In the genomic region with DNA sequence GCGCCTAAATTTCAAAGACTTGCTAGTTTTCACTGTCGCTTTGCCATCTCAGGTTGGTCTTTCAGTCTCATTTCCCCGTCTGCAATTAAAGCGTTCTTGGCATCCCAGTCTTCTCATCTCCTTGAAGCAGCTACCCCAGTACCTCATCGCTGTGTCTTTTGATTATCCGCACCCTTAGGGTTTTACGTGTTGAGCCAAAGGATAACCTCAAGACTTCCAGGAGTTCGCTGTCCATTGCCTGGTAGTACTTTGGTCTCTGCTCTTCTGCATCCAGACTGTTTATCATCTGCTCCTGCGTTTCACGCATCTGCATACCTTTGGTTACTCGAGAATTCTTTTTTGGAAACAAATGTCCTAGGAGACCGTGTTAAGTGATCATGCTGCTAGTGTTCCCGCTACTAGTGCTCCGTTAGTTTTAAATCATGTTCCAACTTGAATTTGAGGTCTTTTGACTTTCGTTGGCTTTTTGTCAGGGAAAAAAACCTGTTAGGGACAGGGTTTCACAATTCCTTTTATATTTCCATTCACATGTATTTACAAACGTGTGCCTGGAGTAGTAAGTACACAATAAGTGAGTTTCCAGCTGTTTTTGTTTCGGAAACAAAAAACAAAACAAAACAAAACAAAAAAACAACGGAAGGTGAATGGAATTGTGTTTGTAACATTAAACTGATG, we compare ENCODE assay signal across 8 cellular contexts. TPM values are rescaled to one million over a fixed set of nuclear protein-coding genes. Genes with fewer than 3 reads are reported as not detected.
DNase-seq lines count a peak whose midpoint lies in the region; ATAC-seq and TF ChIP-seq lines count a peak whose summit lies in the region.

No MANE protein-coding gene starts in this region.

- H3K36me3 Mint-ChIP-seq in Calu3 (ENCODE audit: insufficient read depth, unreplicated experiment): peaks cover 35% of the 10 kb centered on the region
- peaks cover 15% of the 10 kb centered on the region for H3K36me3 Mint-ChIP-seq in activated CD8-positive, alpha-beta T cell treated with anti-CD3 and anti-CD28 coated beads for 36 hours (ENCODE audit: low read depth)

- DNase-seq in Calu3 (no peak), heart left ventricle (no peak), pons (ENCODE audit: low spot score) (peak; percentile 58), UCSD-AML1 (lab: John Stamatoyannopoulos, UW; ENCODE audit: unreplicated experiment) (no peak), NCI-H2196 treated with DMSO at 0.1 percent for 48 hours (lab: John Stamatoyannopoulos, UW; ENCODE audit: unreplicated experiment) (no peak)
- DNase-seq in activated CD8-positive, alpha-beta T cell treated with anti-CD3 and anti-CD28 coated beads for 36 hours: peak; percentile 6

- WGBS in heart left ventricle, 4 donors: 7 to 9% (median 8%) methylated on average over 18 of the region's 18 CpGs

- peaks cover 21% of the 10 kb centered on the region for H3K4me1 Mint-ChIP-seq in Calu3 (ENCODE audit: low read depth, unreplicated experiment)
- peaks cover 41% of the 10 kb centered on the region for H3K4me1 Mint-ChIP-seq in activated CD8-positive, alpha-beta T cell treated with anti-CD3 and anti-CD28 coated beads for 36 hours (ENCODE audit: low read depth)

- BruUV-seq in Calu3 (replicated peaks; lab: Mats Ljungman, UMichigan): TSS peak; percentile 64

- ATAC-seq in HG03439 (IDR thresholded peaks at IDR 0.05; ENCODE audit: unreplicated experiment) (peak; percentile 4), heart left ventricle (peak in 2 of 4 donors; percentile 6 to 9), GM18858 (IDR thresholded peaks at IDR 0.05; ENCODE audit: unreplicated experiment) (no peak)
- no peak for ATAC-seq in activated CD8-positive, alpha-beta T cell treated with anti-CD3 and anti-CD28 coated beads for 36 hours

- no peak for TF ChIP-seq CTCF in Calu3 (IDR thresholded peaks at IDR 0.05; ENCODE audit: unreplicated experiment)
- TF ChIP-seq CTCF in activated CD8-positive, alpha-beta T cell treated with anti-CD3 and anti-CD28 coated beads for 36 hours (IDR thresholded peaks at IDR 0.05): no peak
- no peak for TF ChIP-seq CTCF in heart left ventricle (IDR thresholded peaks at IDR 0.05)

- peaks cover 0 to 48% (median 37%) of the 10 kb centered on the region in 12 donors for H3K4me1 ChIP-seq in heart left ventricle

- peak overlapping the region; percentile 69 to 95 (median 90) for H3K27ac ChIP-seq in heart left ventricle

- H3K4me3 Mint-ChIP-seq in Calu3 (ENCODE audit: low read depth, unreplicated experiment): peak overlapping the region; percentile 83
- peak overlapping the region; percentile 99 for H3K4me3 Mint-ChIP-seq in activated CD8-positive, alpha-beta T cell treated with anti-CD3 and anti-CD28 coated beads for 36 hours

- intact Hi-C loops in Calu3 (cut with micrococcal nuclease; ENCODE audit: unreplicated experiment) (no loop called here), heart left ventricle (cut with DNase I) (loop anchor here in 3 of 10 donors (2.0 to 5.0 kb wide), 5 partner anchors 34 to 51 kb away; a partner anchor contains a TSS)
- intact Hi-C loops in activated CD8-positive, alpha-beta T cell treated with anti-CD3 and anti-CD28 coated beads for 36 hours (cut with micrococcal nuclease): no loop called here

- CTCF ChIA-PET in Calu3 (lab: Charles Lee): interaction anchor here (1.3 kb wide), 1 partner anchor 12 kb away, joined by 3 read pairs; no protein-coding TSS in a partner anchor
- CTCF ChIA-PET in activated CD8-positive, alpha-beta T cell treated with anti-CD3 and anti-CD28 coated beads for 36 hours (lab: Charles Lee): interaction anchor here (1.0 to 1.9 kb wide), 4 partner anchors 12 to 38 kb away, joined by 3 to 9 read pairs (median 4); no protein-coding TSS in a partner anchor

- H3K4me3 ChIP-seq in heart left ventricle: peak overlapping the region; percentile 74 to 99 (median 86)

- TF ChIP-seq POLR2A in heart left ventricle (IDR thresholded peaks at IDR 0.05): no peak

- peaks cover 0 to 34% (median 18%) of the 10 kb centered on the region in 9 donors for H3K36me3 ChIP-seq in heart left ventricle

- no peaks in the 10 kb centered on the region for H3K9me3 ChIP-seq in heart left ventricle

- POLR2A ChIA-PET in activated CD8-positive, alpha-beta T cell treated with anti-CD3 and anti-CD28 coated beads for 36 hours (lab: Charles Lee): interaction anchor here (1.3 to 3.1 kb wide), 5 partner anchors 10 to 37 kb away, joined by 4 to 27 read pairs (median 8); a partner anchor contains a TSS

- peak overlapping the region; percentile 86 for H3K27ac Mint-ChIP-seq in Calu3 (ENCODE audit: unreplicated experiment)
- peak overlapping the region; percentile 92 for H3K27ac Mint-ChIP-seq in activated CD8-positive, alpha-beta T cell treated with anti-CD3 and anti-CD28 coated beads for 36 hours

- no peaks in the 10 kb centered on the region for H3K27me3 ChIP-seq in heart left ventricle

- H3K9me3 Mint-ChIP-seq in Calu3 (ENCODE audit: low read depth, unreplicated experiment): no peaks in the 10 kb centered on the region
- H3K9me3 Mint-ChIP-seq in activated CD8-positive, alpha-beta T cell treated with anti-CD3 and anti-CD28 coated beads for 36 hours: no peaks in the 10 kb centered on the region

- H3K27me3 Mint-ChIP-seq in Calu3 (ENCODE audit: unreplicated experiment): no peaks in the 10 kb centered on the region
- H3K27me3 Mint-ChIP-seq in activated CD8-positive, alpha-beta T cell treated with anti-CD3 and anti-CD28 coated beads for 36 hours: no peaks in the 10 kb centered on the region

RNA-seq across cellular contexts. Expression of a gene that starts 0.9 kb away (rescaled TPM):
- total RNA-seq in Calu3 (2022): 55.7 and 57.9 TPM in 2 replicates
- total RNA-seq in activated CD8-positive, alpha-beta T cell treated with anti-CD3 and anti-CD28 coated beads for 36 hours: 10 to 100 TPM; 19.8 to 22.0 TPM
- total RNA-seq in heart left ventricle: 10 to 100 TPM; 22.0 to 62.2 (median 45.1) TPM
- polyA plus RNA-seq in heart left ventricle: 10 to 100 TPM; 11.8 to 18.0 TPM

RNA-seq across cellular contexts. Expression of a gene that starts 10.4 kb away (rescaled TPM):
- total RNA-seq in Calu3 (2022): 5.8 and 6.7 TPM in 2 replicates
- total RNA-seq in activated CD8-positive, alpha-beta T cell treated with anti-CD3 and anti-CD28 coated beads for 36 hours: 1 to 10 TPM; 5.3 to 6.2 TPM
- total RNA-seq in heart left ventricle: 1 to 10 TPM; 2.3 to 6.1 (median 3.7) TPM
- polyA plus RNA-seq in heart left ventricle: 1 to 10 TPM; 1.3 to 3.0 TPM

RNA-seq across cellular contexts. Expression of a gene that starts 28.6 kb away (rescaled TPM):
- 6.1 and 6.3 TPM in 2 replicates for total RNA-seq in Calu3 (2022)
- 1 to 10 TPM; 9.7 to 9.8 TPM for total RNA-seq in activated CD8-positive, alpha-beta T cell treated with anti-CD3 and anti-CD28 coated beads for 36 hours
- 1 to 10 TPM; 5.1 to 8.1 (median 6.3) TPM for total RNA-seq in heart left ventricle
- 1 to 10 TPM; 2.0 to 4.6 TPM for polyA plus RNA-seq in heart left ventricle

RNA-seq across cellular contexts. Expression of a gene that starts 36.5 kb away (rescaled TPM):
- 44.0 and 45.5 TPM in 2 replicates for total RNA-seq in Calu3 (2022)
- 10 to 100 TPM; 22.7 to 22.8 TPM for total RNA-seq in activated CD8-positive, alpha-beta T cell treated with anti-CD3 and anti-CD28 coated beads for 36 hours
- total RNA-seq in heart left ventricle: 10 to 100 TPM; 36.2 to 52.2 (median 45.4) TPM
- 10 to 100 TPM; 11.7 to 21.3 TPM for polyA plus RNA-seq in heart left ventricle

Comparison
In these comparisons a context has a peak if more than half of its experiments do, and no peak if none do; other contexts are left out.
1. DNase-seq: peak in activated CD8-positive, alpha-beta T cell treated with anti-CD3 and anti-CD28 coated beads for 36 hours (single experiment) and pons (single experiment); none in Calu3 (single experiment), heart left ventricle (0 of 5), UCSD-AML1 (single experiment) and NCI-H2196 treated with DMSO at 0.1 percent for 48 hours (single experiment).